13 cellular contexts compared by ENCODE assay signal in genomic region chr7:1357601-1358271, GRCh38.
DNase-seq lines count a peak whose midpoint lies in the region; ATAC-seq and TF ChIP-seq lines count a peak whose summit lies in the region.
"Had no signal": no experiment of that assay in that cellular context is flagged by ENCODE, and none has a peak within 500 bp of the region (broad histone marks: within the 10 kb centered on the region; RNA-seq: fewer than 3 reads in every experiment).

No MANE protein-coding gene starts in this region.

- H2AFZ ChIP-seq in GM23248 (no peak overlapping the region), SK-N-SH (ENCODE audit: low read depth) (no peak overlapping the region)

- intact Hi-C loops in activated CD4-positive, alpha-beta T cell treated with anti-CD3 and anti-CD28 coated beads for 36 hours (cut with DNase I, micrococcal nuclease): no loop called here
- intact Hi-C loops in breast epithelium (cut with DNase I; ENCODE audit: low total_unique reads): no loop called here

- H3K27ac ChIP-seq in GM23248 (no peak overlapping the region), SK-N-SH (ENCODE audit: low read depth in 2 of 2, low read length in 1 of 2) (no peak overlapping the region), breast epithelium (no peak overlapping the region)
- H3K27ac ChIP-seq: Peyer's patch had no signal

- H3K9me3 ChIP-seq in GM23248 (ENCODE audit: low read depth) (no peaks in the 10 kb centered on the region), SK-N-SH (no peaks in the 10 kb centered on the region), breast epithelium (peaks cover 0 to 8% of the 10 kb centered on the region in 2 donors)
- H3K9me3 ChIP-seq: Peyer's patch had no signal

- H3K27me3 ChIP-seq in GM23248 (replicated peaks; ENCODE audit: insufficient read depth) (peaks cover 17% of the 10 kb centered on the region), SK-N-SH (ENCODE audit: insufficient read depth) (peaks cover 92% of the 10 kb centered on the region), breast epithelium (peaks cover 0 to 30% of the 10 kb centered on the region in 2 donors)
- H3K27me3 ChIP-seq: Peyer's patch had no signal

- no peak overlapping the region for H3K27ac Mint-ChIP-seq in activated CD4-positive, alpha-beta T cell treated with anti-CD3 and anti-CD28 coated beads for 36 hours

- no peaks in the 10 kb centered on the region for H3K36me3 ChIP-seq in GM23248 (ENCODE audit: low read depth)
- no peaks in the 10 kb centered on the region for H3K36me3 ChIP-seq in SK-N-SH (replicated peaks in 1 of 2; ENCODE audit: control insufficient read depth in 1 of 2, insufficient read depth in 2 of 2, low read length in 1 of 2)
- H3K36me3 ChIP-seq in breast epithelium: no peaks in the 10 kb centered on the region
- H3K36me3 ChIP-seq: Peyer's patch had no signal

- no peak for TF ChIP-seq RAD21 in SK-N-SH (IDR thresholded peaks at IDR 0.05; ENCODE audit: low read length)

- H3K4me2 ChIP-seq in GM23248 (ENCODE audit: unreplicated experiment) (no peak overlapping the region), SK-N-SH (no peak overlapping the region)

- POLR2A ChIA-PET in activated CD4-positive, alpha-beta T cell treated with anti-CD3 and anti-CD28 coated beads for 36 hours (lab: Charles Lee): no interaction called here
- POLR2A ChIA-PET in SK-N-SH (lab: Yijun Ruan, JAX): no interaction called here

- CTCF ChIA-PET in activated CD4-positive, alpha-beta T cell treated with anti-CD3 and anti-CD28 coated beads for 36 hours (lab: Charles Lee): no interaction called here
- CTCF ChIA-PET in SK-N-SH (lab: Yijun Ruan, JAX): no interaction called here

- H3K36me3 Mint-ChIP-seq in activated CD4-positive, alpha-beta T cell treated with anti-CD3 and anti-CD28 coated beads for 36 hours (ENCODE audit: low read depth): no peaks in the 10 kb centered on the region

- no peak for TF ChIP-seq POLR2A in breast epithelium (IDR thresholded peaks at IDR 0.05)

- in situ Hi-C loops in GM23248 (cut with MboI): no loop called here

- no peak overlapping the region for H3K9ac ChIP-seq in GM23248
- no peak overlapping the region for H3K9ac ChIP-seq in SK-N-SH

- H3K9me3 Mint-ChIP-seq in activated CD4-positive, alpha-beta T cell treated with anti-CD3 and anti-CD28 coated beads for 36 hours (ENCODE audit: low read depth): no peaks in the 10 kb centered on the region

- H3K79me2 ChIP-seq in GM23248 (ENCODE audit: insufficient read depth) (no peaks in the 10 kb centered on the region), SK-N-SH (ENCODE audit: insufficient read depth) (no peaks in the 10 kb centered on the region)

- H3K9me2 ChIP-seq in GM23248 (ENCODE audit: insufficient read depth): no peaks in the 10 kb centered on the region
- no peaks in the 10 kb centered on the region for H3K9me2 ChIP-seq in SK-N-SH

- H4K20me1 ChIP-seq in GM23248 (ENCODE audit: insufficient read depth) (no peaks in the 10 kb centered on the region), SK-N-SH (ENCODE audit: insufficient read depth) (peaks cover 3% of the 10 kb centered on the region; the same call in 1 of the 2 replicates)

- H3K27me3 Mint-ChIP-seq in activated CD4-positive, alpha-beta T cell treated with anti-CD3 and anti-CD28 coated beads for 36 hours: peaks cover 4% of the 10 kb centered on the region

- TF ChIP-seq EP300 in SK-N-SH (IDR thresholded peaks at IDR 0.05; ENCODE audit: borderline replicate concordance in 1 of 2, low read depth in 1 of 2, low read length in 1 of 2): no peak

- no peak overlapping the region for H3K4me3 ChIP-seq in GM23248
- H3K4me3 ChIP-seq in SK-N-SH (ENCODE audit: low read depth in 2 of 2, low read length in 1 of 2): no peak overlapping the region
- no peak overlapping the region for H3K4me3 ChIP-seq in breast epithelium
- H3K4me3 ChIP-seq: Peyer's patch had no signal

- no peak overlapping the region for H3K4me3 Mint-ChIP-seq in activated CD4-positive, alpha-beta T cell treated with anti-CD3 and anti-CD28 coated beads for 36 hours

- no peaks in the 10 kb centered on the region for H3K4me1 ChIP-seq in GM23248 (ENCODE audit: insufficient read depth)
- H3K4me1 ChIP-seq in SK-N-SH (ENCODE audit: control insufficient read depth in 1 of 2, insufficient read depth in 2 of 2, low read depth in 1 of 2, low read length in 1 of 2): no peaks in the 10 kb centered on the region; a peak in 1 of 4 replicates
- no peaks in the 10 kb centered on the region for H3K4me1 ChIP-seq in breast epithelium

- no peaks in the 10 kb centered on the region for H3F3A ChIP-seq in GM23248 (ENCODE audit: insufficient read depth)
- peaks cover under 1% of the 10 kb centered on the region for H3F3A ChIP-seq in SK-N-SH (replicated peaks; ENCODE audit: insufficient read depth)

- no peaks in the 10 kb centered on the region for H3K4me1 Mint-ChIP-seq in activated CD4-positive, alpha-beta T cell treated with anti-CD3 and anti-CD28 coated beads for 36 hours

- 32 to 40% methylated on average over 21 to 23 of the region's 23 CpGs for WGBS in GM23248 (ENCODE audit: low coverage in 1 of 2, low lambda C conversion rate in 2 of 2, missing lambda C conversion rate in 2 of 2), 2 experiments
- 30% methylated on average over 22 of the region's 23 CpGs for WGBS in SK-N-SH (ENCODE audit: low lambda C conversion rate)

- ATAC-seq in activated CD4-positive, alpha-beta T cell treated with anti-CD3 and anti-CD28 coated beads for 36 hours: peak; percentile 65
- peak; percentile 23 for ATAC-seq in left lobe of liver

- TF ChIP-seq CTCF in SK-N-SH (IDR thresholded peaks at IDR 0.05) (no peak), breast epithelium (IDR thresholded peaks at IDR 0.05) (no peak)

- DNase-seq in activated CD4-positive, alpha-beta T cell treated with anti-CD3 and anti-CD28 coated beads for 36 hours: peak; percentile 52
- DNase-seq in activated CD4-positive, alpha-beta T cell treated with anti-CD3 and anti-CD28 coated beads for 1 hour: no peak
- DNase-seq in GM23248 (peak; percentile 48), SK-N-SH (peak; percentile 64), left lobe of liver (ENCODE audit: low spot score) (no peak), activated gamma-delta T cell treated with Interleukin-2 at 50 U/mL for 16 hours (no peak), breast epithelium (ENCODE audit: low spot score in 2 of 2) (no peak), GM19240 (ENCODE audit: insufficient read length, low spot score) (no peak)
- DNase-seq: mesendoderm; NCI-H345; stimulated activated CD8-positive, alpha-beta memory T cell treated with anti-CD3 and anti-CD28 coated beads, Interleukin-4, amount 100 ng/mL, for 48 hours; T1000 had no signal

TF ChIP-seq in SK-N-SH, 30 proteins besides CTCF, POLR2A, EP300 and RAD21:
- TF ChIP-seq FOXM1 (IDR thresholded peaks at IDR 0.05; ENCODE audit: low read depth): no peak
- TF ChIP-seq SMC3 (IDR thresholded peaks at IDR 0.05; ENCODE audit: low read depth, low read length): no peak
- TF ChIP-seq USF1 (IDR thresholded peaks at IDR 0.05; ENCODE audit: borderline replicate concordance, low read depth): no peak
- TF ChIP-seq GABPA (IDR thresholded peaks at IDR 0.05; ENCODE audit: low read depth): no peak

Comparison
In these comparisons a context has a peak if more than half of its experiments do, and no peak if none do; other contexts are left out.
1. DNase-seq: peak in activated CD4-positive, alpha-beta T cell treated with anti-CD3 and anti-CD28 coated beads for 36 hours (single experiment), GM23248 (single experiment) and SK-N-SH (single experiment); none in activated CD4-positive, alpha-beta T cell treated with anti-CD3 and anti-CD28 coated beads for 1 hour (single experiment), left lobe of liver (single experiment), activated gamma-delta T cell treated with Interleukin-2 at 50 U/mL for 16 hours (single experiment), breast epithelium (0 of 2) and GM19240 (single experiment).